In genomic region chr6:114559419-114559818, GRCh38 we compare ENCODE assay signal across 22 cellular contexts.
DNase-seq lines count a peak whose midpoint lies in the region; ATAC-seq and TF ChIP-seq lines count a peak whose summit lies in the region.
"Had no signal": no experiment of that assay in that cellular context is flagged by ENCODE, and none has a peak within 500 bp of the region (broad histone marks: within the 10 kb centered on the region; RNA-seq: fewer than 3 reads in every experiment).

No MANE protein-coding gene starts in this region.

- H3K4me3 ChIP-seq in Caco-2 (ENCODE audit: low read depth, low read length), result no peak overlapping the region
- H3K4me3 ChIP-seq: A549; BLaER1 treated with 17β-estradiol and CSF1 and Interleukin-3, amounts not matched to agents 10 nM and 100 nM; GM23248 had no signal

- no peak overlapping the region for H3K4me3 Mint-ChIP-seq in Caco-2 (ENCODE audit: unreplicated experiment)
- H3K4me3 Mint-ChIP-seq: CD14-positive monocyte; CD4-positive, alpha-beta T cell; CD8-positive, alpha-beta memory T cell had no signal

- BruUV-seq in Caco-2 (replicated peaks; lab: Mats Ljungman, UMichigan), result no TSS peak

- CTCF ChIA-PET in Caco-2 (lab: Charles Lee), result no interaction called here

- H3K36me3 Mint-ChIP-seq in Caco-2 (ENCODE audit: insufficient read depth, unreplicated experiment), result no peaks in the 10 kb centered on the region
- H3K36me3 Mint-ChIP-seq: CD14-positive monocyte; CD8-positive, alpha-beta memory T cell had no signal

- no peak for ATAC-seq in SK-N-SH treated with all-trans-retinoic acid at 6 μM for 48 hours
- ATAC-seq: A549, HCT116 had no signal

- no peaks in the 10 kb centered on the region for H3K27me3 Mint-ChIP-seq in Caco-2 (ENCODE audit: insufficient read depth, unreplicated experiment)
- H3K27me3 Mint-ChIP-seq: CD4-positive, alpha-beta T cell; CD8-positive, alpha-beta memory T cell had no signal

- no peaks in the 10 kb centered on the region for H3K27me3 ChIP-seq in Caco-2 (replicated peaks; ENCODE audit: control insufficient read depth, insufficient read depth, low read length)
- H3K27me3 ChIP-seq: BE2C; BLaER1 treated with 17β-estradiol and CSF1 and Interleukin-3, amounts not matched to agents 10 nM and 100 nM had no signal

- no peaks in the 10 kb centered on the region for H3K36me3 ChIP-seq in Caco-2 (ENCODE audit: control insufficient read depth, insufficient read depth, low read length)
- H3K36me3 ChIP-seq: BE2C; BLaER1 treated with 17β-estradiol and CSF1 and Interleukin-3, amounts not matched to agents 10 nM and 100 nM had no signal

- H3K4me1 ChIP-seq in Caco-2, result no peaks in the 10 kb centered on the region
- H3K4me1 ChIP-seq: A549; BLaER1 treated with 17β-estradiol and CSF1 and Interleukin-3, amounts not matched to agents 10 nM and 100 nM had no signal

- intact Hi-C loops in Caco-2 (cut with micrococcal nuclease; ENCODE audit: unreplicated experiment), result no loop called here

- DNase-seq in NCI-H146 (lab: John Stamatoyannopoulos, UW) (peak; percentile 29), NCI-H146 treated with DMSO at 0.1 percent for 48 hours (lab: John Stamatoyannopoulos, UW; ENCODE audit: unreplicated experiment) (no peak), SK-N-DZ (ENCODE audit: low spot score) (peak; percentile 62), putamen (ENCODE audit: low spot score) (peak; percentile 34), Caco-2 (no peak), pons (ENCODE audit: low spot score) (no peak), SHP77 treated with DMSO at 0.1 percent for 48 hours (lab: John Stamatoyannopoulos, UW) (no peak)
- DNase-seq: ACHN; AML-193; BE2C; Calu3; CD4-positive, alpha-beta T cell; CD8-positive, alpha-beta memory T cell; DMS53; DMS79 treated with DMSO at 0.1 percent for 48 hours; GM23248; H7 had no signal

- TF ChIP-seq CTCF in Caco-2 (IDR thresholded peaks at IDR 0.05; ENCODE audit: insufficient read depth in 1 of 2, low read depth in 1 of 2, low read length in 1 of 2, severe bottlenecking in 1 of 2, unreplicated experiment in 1 of 2), result no peak

- no peak overlapping the region for H3K27ac Mint-ChIP-seq in Caco-2 (ENCODE audit: unreplicated experiment)
- H3K27ac Mint-ChIP-seq: CD14-positive monocyte; CD4-positive, alpha-beta T cell; CD8-positive, alpha-beta memory T cell had no signal

- POLR2A ChIA-PET in Caco-2 (lab: Charles Lee), result no interaction called here

- no peaks in the 10 kb centered on the region for H3K4me1 Mint-ChIP-seq in Caco-2 (ENCODE audit: low read depth, unreplicated experiment)
- H3K4me1 Mint-ChIP-seq: CD14-positive monocyte; CD8-positive, alpha-beta memory T cell had no signal

- H3K9me3 Mint-ChIP-seq in Caco-2 (ENCODE audit: unreplicated experiment), result peaks cover 13% of the 10 kb centered on the region

- H3K9me3 ChIP-seq in Caco-2, result no peaks in the 10 kb centered on the region
- H3K9me3 ChIP-seq: A549 had no signal

TF ChIP-seq in SK-N-SH treated with all-trans-retinoic acid at 6 μM for 48 hours, 23 proteins besides CTCF, POLR2A, EP300 and RAD21 (continues in another document):
- TF ChIP-seq ZFP30 (CRISPR knock-in tag; IDR thresholded peaks at IDR 0.05) (no peak), TOX (CRISPR knock-in tag; IDR thresholded peaks at IDR 0.05; ENCODE audit: borderline replicate concordance) (no peak), ISL1 (CRISPR knock-in tag; IDR thresholded peaks at IDR 0.05) (0 out of 2 replicates have a peak, but pooled peaks have one; percentile 17), TCF4 (CRISPR knock-in tag; IDR thresholded peaks at IDR 0.05; ENCODE audit: borderline replicate concordance) (0 out of 2 replicates have a peak, but pooled peaks have one; percentile 8), BACH2 (CRISPR knock-in tag; IDR thresholded peaks at IDR 0.05; ENCODE audit: borderline replicate concordance) (no peak), PPARA (CRISPR knock-in tag; IDR thresholded peaks at IDR 0.05; ENCODE audit: borderline replicate concordance) (no peak), GLIS3 (CRISPR knock-in tag; IDR thresholded peaks at IDR 0.05) (no peak), CSRNP3 (CRISPR knock-in tag; IDR thresholded peaks at IDR 0.05) (no peak), ESRRG (CRISPR knock-in tag; IDR thresholded peaks at IDR 0.05) (no peak), ZNF565 (CRISPR knock-in tag; conservative IDR thresholded peaks at IDR 0.05; ENCODE audit: low read depth) (no peak), CSDC2 (CRISPR knock-in tag; IDR thresholded peaks at IDR 0.05) (no peak), TSHZ2 (CRISPR knock-in tag; IDR thresholded peaks at IDR 0.05) (no peak), ZNF70 (CRISPR knock-in tag; IDR thresholded peaks at IDR 0.05) (no peak), OSR1 (CRISPR knock-in tag; IDR thresholded peaks at IDR 0.05) (no peak), ZNF8 (CRISPR knock-in tag; IDR thresholded peaks at IDR 0.05) (no peak), ARNTL (CRISPR knock-in tag; IDR thresholded peaks at IDR 0.05; ENCODE audit: borderline replicate concordance, low read depth) (no peak), CREB5 (CRISPR knock-in tag; IDR thresholded peaks at IDR 0.05; ENCODE audit: low read depth) (peak; percentile 16; the same call in 1 of the 2 replicates), RARB (CRISPR knock-in tag; IDR thresholded peaks at IDR 0.05) (no peak)
- TF ChIP-seq, protein P1, sequence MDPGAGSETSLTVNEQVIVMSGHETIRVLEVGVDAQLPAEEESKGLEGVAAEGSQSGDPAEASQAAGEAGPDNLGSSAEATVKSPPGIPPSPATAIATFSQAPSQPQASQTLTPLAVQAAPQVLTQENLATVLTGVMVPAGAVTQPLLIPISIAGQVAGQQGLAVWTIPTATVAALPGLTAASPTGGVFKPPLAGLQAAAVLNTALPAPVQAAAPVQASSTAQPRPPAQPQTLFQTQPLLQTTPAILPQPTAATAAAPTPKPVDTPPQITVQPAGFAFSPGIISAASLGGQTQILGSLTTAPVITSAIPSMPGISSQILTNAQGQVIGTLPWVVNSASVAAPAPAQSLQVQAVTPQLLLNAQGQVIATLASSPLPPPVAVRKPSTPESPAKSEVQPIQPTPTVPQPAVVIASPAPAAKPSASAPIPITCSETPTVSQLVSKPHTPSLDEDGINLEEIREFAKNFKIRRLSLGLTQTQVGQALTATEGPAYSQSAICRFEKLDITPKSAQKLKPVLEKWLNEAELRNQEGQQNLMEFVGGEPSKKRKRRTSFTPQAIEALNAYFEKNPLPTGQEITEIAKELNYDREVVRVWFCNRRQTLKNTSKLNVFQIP (CRISPR knock-in tag; IDR thresholded peaks at IDR 0.05; ENCODE audit: borderline replicate concordance, low read depth), result no peak

Comparison
In these comparisons a context has a peak if more than half of its experiments do, and no peak if none do; other contexts are left out.
1. DNase-seq: peak in NCI-H146 (single experiment), SK-N-DZ (single experiment) and putamen (single experiment); none in NCI-H146 treated with DMSO at 0.1 percent for 48 hours (single experiment), Caco-2 (0 of 2), pons (single experiment) and SHP77 treated with DMSO at 0.1 percent for 48 hours (single experiment).